8 cellular contexts compared by ENCODE assay signal in genomic region chr3:98522538-98523281, GRCh38. TPM values are rescaled to one million over a fixed set of nuclear protein-coding genes. Genes with fewer than 3 reads are reported as not detected.
DNase-seq lines count a peak whose midpoint lies in the region; ATAC-seq and TF ChIP-seq lines count a peak whose summit lies in the region.

CLDND1 (minus strand) TSS chr3:98522902; CDS start chr3:98521424, 1,478 bp downstream.

- H3K4me1 ChIP-seq in ascending aorta, result peaks cover 0 to 2% of the 10 kb centered on the region in 2 donors
- H3K4me1 ChIP-seq in right cardiac atrium (ENCODE audit: control insufficient read depth, insufficient read depth, low read length), result peaks cover 6% of the 10 kb centered on the region
- peaks cover 0 to 18% of the 10 kb centered on the region in 2 donors for H3K4me1 ChIP-seq in uterus

- H3K4me3 Mint-ChIP-seq in T-helper 2 cell treated with Interferon-gamma antibody and Interleukin-4, amounts not matched to agents 5 μg/mL and 100 μg/mL, for 36 hours, result peak within 1 kb of the TSS; percentile 92

- intact Hi-C loops in ascending aorta (cut with DNase I), result loop anchor here (1.0 to 10.0 kb wide), 4 partner anchors 71 to 758 kb away; partner anchors contain the start of genes ARL6, CPOX, CRYBG3 and DCBLD2
- intact Hi-C loops in right cardiac atrium (cut with DNase I), result no loop called here
- intact Hi-C loops in uterus (cut with DNase I; ENCODE audit: low total_unique reads), result no loop called here

- H3K36me3 ChIP-seq in ascending aorta, result peaks cover 3 to 12% of the 10 kb centered on the region in 2 donors
- no peaks in the 10 kb centered on the region for H3K36me3 ChIP-seq in uterus

- H3K4me1 Mint-ChIP-seq in T-helper 2 cell treated with Interferon-gamma antibody and Interleukin-4, amounts not matched to agents 5 μg/mL and 100 μg/mL, for 36 hours (ENCODE audit: low read depth), result peaks cover 59% of the 10 kb centered on the region

- H3K27ac ChIP-seq in ascending aorta (peak within 1 kb of the TSS; percentile 92 to 95), right cardiac atrium (ENCODE audit: low read length) (peak within 1 kb of the TSS; percentile 97), uterus (peak within 1 kb of the TSS; percentile 96 to 97)

- WGBS in right cardiac atrium, result under 1% methylated on average over 63 of the region's 63 CpGs

- ATAC-seq in GM18502 (IDR thresholded peaks at IDR 0.05; ENCODE audit: poor library complexity, unreplicated experiment) (peak; percentile 87), HG02970 (IDR thresholded peaks at IDR 0.05; ENCODE audit: low FRiP score, unreplicated experiment) (peak; percentile 96), right cardiac atrium (peak; percentile 100)

- peak; percentile 86 to 91 for DNase-seq in NCI-H1930 (lab: John Stamatoyannopoulos, UW)
- peak; percentile 94 for DNase-seq in T-helper 2 cell treated with Interferon-gamma antibody and Interleukin-4, amounts not matched to agents 5 μg/mL and 100 μg/mL, for 36 hours (ENCODE audit: low spot score)
- peak; percentile 95 to 99 for DNase-seq in ascending aorta (ENCODE audit: low spot score in 2 of 2)
- DNase-seq in right cardiac atrium, result peak; percentile 99
- peak; percentile 85 for DNase-seq in pulmonary artery endothelial cell (ENCODE audit: low read depth, low spot score)
- peak; percentile 97 to 98 for DNase-seq in uterus

- no peaks in the 10 kb centered on the region for H3K9me3 Mint-ChIP-seq in T-helper 2 cell treated with Interferon-gamma antibody and Interleukin-4, amounts not matched to agents 5 μg/mL and 100 μg/mL, for 36 hours

- peak within 1 kb of the TSS; percentile 99 for H3K27ac Mint-ChIP-seq in T-helper 2 cell treated with Interferon-gamma antibody and Interleukin-4, amounts not matched to agents 5 μg/mL and 100 μg/mL, for 36 hours

- H3K27me3 ChIP-seq in ascending aorta, result no peaks in the 10 kb centered on the region
- H3K27me3 ChIP-seq in right cardiac atrium (ENCODE audit: control insufficient read depth, insufficient read depth), result no peaks in the 10 kb centered on the region
- H3K27me3 ChIP-seq in uterus, result no peaks in the 10 kb centered on the region

- peak; percentile 79 to 92 for TF ChIP-seq POLR2A in uterus (IDR thresholded peaks at IDR 0.05)

- no peak for TF ChIP-seq CTCF in ascending aorta (IDR thresholded peaks at IDR 0.05)
- TF ChIP-seq CTCF in uterus (IDR thresholded peaks at IDR 0.05), result peak in 1 of 4 experiments; percentile 4

- H3K36me3 Mint-ChIP-seq in T-helper 2 cell treated with Interferon-gamma antibody and Interleukin-4, amounts not matched to agents 5 μg/mL and 100 μg/mL, for 36 hours (ENCODE audit: low read depth), result peaks cover 74% of the 10 kb centered on the region

- H3K9me3 ChIP-seq in ascending aorta (no peaks in the 10 kb centered on the region), right cardiac atrium (ENCODE audit: control insufficient read depth, low read length) (no peaks in the 10 kb centered on the region), uterus (no peaks in the 10 kb centered on the region)

- H3K27me3 Mint-ChIP-seq in T-helper 2 cell treated with Interferon-gamma antibody and Interleukin-4, amounts not matched to agents 5 μg/mL and 100 μg/mL, for 36 hours (ENCODE audit: low read depth), result no peaks in the 10 kb centered on the region

- peak within 1 kb of the TSS; percentile 75 to 93 for H3K4me3 ChIP-seq in ascending aorta
- H3K4me3 ChIP-seq in right cardiac atrium (ENCODE audit: low read length), result peak within 1 kb of the TSS; percentile 81
- peak within 1 kb of the TSS; percentile 73 to 77 for H3K4me3 ChIP-seq in uterus

RNA-seq across cellular contexts. Expression of gene CLDND1, which starts in this region (rescaled TPM):
- total RNA-seq in ascending aorta (171 TPM), right cardiac atrium (100 to 1,000 TPM in 1 of 4 donors, 10 to 100 TPM in 3; 93.4 to 103 (median 96.9) TPM), pulmonary artery endothelial cell (93.3 and 138 TPM in 2 replicates), uterus (100 to 1,000 TPM; 134 to 253 (median 150) TPM)
- polyA plus RNA-seq in right cardiac atrium, result 64.0 TPM

Comparison
In these comparisons a context has a peak if more than half of its experiments do, and no peak if none do; other contexts are left out.
1. Peak in every context shown above with its lines: DNase-seq, ATAC-seq, H3K4me3 ChIP-seq and H3K27ac ChIP-seq.